ENCODE assay signal across 1 cellular context in the genomic region with DNA sequence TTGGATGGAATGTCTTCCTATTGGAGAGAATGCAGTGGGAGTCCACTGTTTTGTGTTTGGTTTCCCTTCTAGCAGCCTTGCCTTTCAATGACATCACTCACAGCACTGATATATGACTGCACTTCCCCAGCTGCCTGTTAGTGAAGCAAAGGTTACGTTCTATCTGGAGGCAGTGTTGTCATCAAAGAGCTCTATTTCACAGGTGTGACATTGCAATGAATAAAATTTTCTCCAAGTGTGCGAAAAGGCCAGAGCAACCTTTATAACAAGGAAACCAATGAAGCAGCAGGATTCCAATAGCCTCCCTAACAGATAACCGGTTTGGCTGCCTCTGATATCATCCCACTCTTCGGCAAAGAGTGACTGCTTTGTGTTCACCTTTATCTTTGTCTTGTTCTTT.
TF ChIP-seq lines count a peak whose summit lies in the region.

No MANE protein-coding gene starts in this region.

TF ChIP-seq in GM23338, 12 proteins besides CTCF, POLR2A, EP300 and RAD21 (continued from another document):
- TF ChIP-seq STAT1 (IDR thresholded peaks at IDR 0.05; ENCODE audit: unreplicated experiment) (no peak), ZNF114 (CRISPR knock-in tag; IDR thresholded peaks at IDR 0.05) (no peak)
